7 cellular contexts compared by ENCODE assay signal in genomic region chr2:241148891-241149674, GRCh38.
DNase-seq lines count a peak whose midpoint lies in the region; ATAC-seq and TF ChIP-seq lines count a peak whose summit lies in the region.

PASK (minus strand) TSS chr2:241149472; CDS start chr2:241143032, 6,440 bp downstream.

- in situ Hi-C loops in astrocyte of the cerebellum (cut with HindIII; ENCODE audit: low sequenced_read_pairs) = no loop called here

- peak within 1 kb of the TSS; percentile 77 for H3K4me3 ChIP-seq in astrocyte of the cerebellum (ENCODE audit: low read depth, low read length)

- ATAC-seq in GM18511 (IDR thresholded peaks at IDR 0.05; ENCODE audit: unreplicated experiment) = peak; percentile 79
- peak; percentile 67 for ATAC-seq in HG03025 (IDR thresholded peaks at IDR 0.05; ENCODE audit: low FRiP score, unreplicated experiment)

- TF ChIP-seq CTCF in astrocyte of the cerebellum (IDR thresholded peaks at IDR 0.05; ENCODE audit: low read depth, low read length, missing control alignments) = peak; percentile 1

- DNase-seq in NCI-H2081 (lab: John Stamatoyannopoulos, UW) (peak; percentile 96 to 98), T-helper 9 cell (peak; percentile 86), astrocyte of the cerebellum (ENCODE audit: low read depth) (peak; percentile 82), hippocampal formation (lab: John Stamatoyannopoulos, UW) (peak; percentile 89 to 94), retina (peak; percentile 95)

Comparison
In these comparisons a context has a peak if more than half of its experiments do, and no peak if none do; other contexts are left out.
1. Peak in every context shown above with its lines: DNase-seq, ATAC-seq and H3K4me3 ChIP-seq.